In genomic region chr12:124394462-124395128, GRCh38 we compare ENCODE assay signal across 11 cellular contexts.
DNase-seq lines count a peak whose midpoint lies in the region; ATAC-seq and TF ChIP-seq lines count a peak whose summit lies in the region.
"Had no signal": no experiment of that assay in that cellular context is flagged by ENCODE, and none has a peak within 500 bp of the region (broad histone marks: within the 10 kb centered on the region; RNA-seq: fewer than 3 reads in every experiment).

No MANE protein-coding gene starts in this region.

- CTCF ChIA-PET in AG04450 (lab: Charles Lee) = interaction anchor here (0.6 kb wide), 1 partner anchor 14 kb away, joined by 9 read pairs; no protein-coding TSS in a partner anchor

- no peaks in the 10 kb centered on the region for H3K27me3 ChIP-seq in AG04450 (ENCODE audit: control insufficient read depth, insufficient read depth, low read length)
- H3K27me3 ChIP-seq in esophagus (ENCODE audit: control insufficient read depth in 1 of 2, insufficient read depth in 2 of 2, low read length in 2 of 2) = no peaks in the 10 kb centered on the region
- H3K27me3 ChIP-seq in rectal smooth muscle tissue (ENCODE audit: control insufficient read depth, insufficient read depth, low read length) = no peaks in the 10 kb centered on the region

- H3K36me3 ChIP-seq in esophagus (ENCODE audit: control insufficient read depth in 2 of 2, insufficient read depth in 2 of 2, low read length in 1 of 2) (peaks cover 10 to 27% of the 10 kb centered on the region in 2 donors), rectal smooth muscle tissue (ENCODE audit: control insufficient read depth, insufficient read depth, low read length) (peaks cover 6% of the 10 kb centered on the region)

- POLR2A ChIA-PET in AG04450 (lab: Yijun Ruan, JAX) = no interaction called here

- TF ChIP-seq CTCF in AG04450 (IDR thresholded peaks at IDR 0.05; ENCODE audit: low read depth, low read length) = no peak

- peaks cover 12 to 30% of the 10 kb centered on the region in 2 donors for H3K4me1 ChIP-seq in esophagus (ENCODE audit: control insufficient read depth in 2 of 2, insufficient read depth in 2 of 2, low read length in 1 of 2)
- H3K4me1 ChIP-seq in rectal smooth muscle tissue (ENCODE audit: control insufficient read depth, insufficient read depth, low read length) = peaks cover 58% of the 10 kb centered on the region
- H3K4me1 ChIP-seq: HAP-1 had no signal

- WGBS in esophagus, 2 donors = 51 to 70% methylated on average over 6 of the region's 6 CpGs

- no peak for DNase-seq in AG04450 (ENCODE audit: low read depth, low spot score)
- peak; percentile 8 for DNase-seq in NCI-H446 treated with DMSO at 0.1 percent for 48 hours (lab: John Stamatoyannopoulos, UW)
- no peak for DNase-seq in ecto neural progenitor cell (ENCODE audit: low spot score)
- no peak for DNase-seq in central memory CD4-positive, alpha-beta T cell
- DNase-seq: activated naive CD8-positive, alpha-beta T cell treated with anti-CD3 and anti-CD28 coated beads for 36 hours; head of caudate nucleus had no signal

- no peaks in the 10 kb centered on the region for H3K9me3 ChIP-seq in AG04450 (ENCODE audit: control insufficient read depth, insufficient read depth, low read length)
- no peaks in the 10 kb centered on the region for H3K9me3 ChIP-seq in esophagus (ENCODE audit: control insufficient read depth in 2 of 2, insufficient read depth in 1 of 2, low read depth in 1 of 2, low read length in 1 of 2)
- H3K9me3 ChIP-seq: HAP-1 had no signal

- H3K4me3 ChIP-seq in AG04450 (ENCODE audit: low read depth, low read length) = no peak overlapping the region
- H3K4me3 ChIP-seq in esophagus (ENCODE audit: low read depth in 1 of 2, low read length in 2 of 2) = no peak overlapping the region
- no peak overlapping the region for H3K4me3 ChIP-seq in rectal smooth muscle tissue (ENCODE audit: low read length)
- H3K4me3 ChIP-seq: HAP-1 had no signal

- ATAC-seq in HG02678 (IDR thresholded peaks at IDR 0.05; ENCODE audit: unreplicated experiment) = no peak
- ATAC-seq in HG03520 (IDR thresholded peaks at IDR 0.05; ENCODE audit: unreplicated experiment) = no peak

- H3K9ac ChIP-seq in rectal smooth muscle tissue (ENCODE audit: low read length) = no peak overlapping the region

- H3K27ac ChIP-seq in AG04450 (ENCODE audit: low read depth, low read length) (peak overlapping the region; percentile 21), esophagus (ENCODE audit: low read depth in 2 of 2, low read length in 1 of 2) (peak overlapping the region; percentile 8 to 65), rectal smooth muscle tissue (ENCODE audit: low read depth, low read length) (peak overlapping the region; percentile 91)

Comparison
In these comparisons a context has a peak if more than half of its experiments do, and no peak if none do; other contexts are left out.
1. H3K27ac ChIP-seq: peak in every context shown above with its lines; median percentile 91 in rectal smooth muscle tissue; 36 in esophagus; 21 in AG04450.